30 cellular contexts compared by ENCODE assay signal in genomic region chr1:29800522-29800956, GRCh38.
DNase-seq lines count a peak whose midpoint lies in the region; ATAC-seq, FAIRE-seq and TF ChIP-seq lines count a peak whose summit lies in the region.
"Had no signal": no experiment of that assay in that cellular context is flagged by ENCODE, and none has a peak within 500 bp of the region (broad histone marks: within the 10 kb centered on the region; RNA-seq: fewer than 3 reads in every experiment).

No MANE protein-coding gene starts in this region.

- H3K23me2 ChIP-seq in H1 (ENCODE audit: low read depth, low read length): no peaks in the 10 kb centered on the region

- no peak overlapping the region for H2AFZ ChIP-seq in H1 (ENCODE audit: low read length)
- H2AFZ ChIP-seq: GM23248 had no signal

- peaks cover 51% of the 10 kb centered on the region for H3K27me3 Mint-ChIP-seq in Calu3 (ENCODE audit: unreplicated experiment)
- H3K27me3 Mint-ChIP-seq in activated T-cell treated with anti-CD3 and anti-CD28 coated beads, Interleukin-2, amount 50 U/mL, for 72 hours (ENCODE audit: low read depth): no peaks in the 10 kb centered on the region

- no peak overlapping the region for H2BK12ac ChIP-seq in H1 (ENCODE audit: low read depth, low read length)

- no peak for TF ChIP-seq EP300 in H1 (IDR thresholded peaks at IDR 0.05; ENCODE audit: borderline replicate concordance in 1 of 2, low read depth in 2 of 2, low read length in 2 of 2)

- no TSS peak for BruUV-seq in Calu3 (replicated peaks; lab: Mats Ljungman, UMichigan)

- no peak overlapping the region for H3K18ac ChIP-seq in H1 (ENCODE audit: extremely low read depth, low read length)

- in situ Hi-C loops in G401 (cut with HindIII; ENCODE audit: low sequenced_read_pairs): no loop called here

- H3K9me3 ChIP-seq in H1 (ENCODE audit: insufficient read depth in 2 of 2, low read depth in 1 of 2, low read length in 1 of 2): peaks cover 5% of the 10 kb centered on the region in 2 experiments; a peak in 1 of 4 replicates
- H3K9me3 ChIP-seq: psoas muscle, upper lobe of right lung had no signal

- no peak overlapping the region for H3K4me2 ChIP-seq in H1 (ENCODE audit: insufficient read depth in 1 of 2, low read depth in 2 of 2, low read length in 2 of 2)

- H3K4me1 Mint-ChIP-seq in Calu3 (ENCODE audit: low read depth, unreplicated experiment): no peaks in the 10 kb centered on the region
- no peaks in the 10 kb centered on the region for H3K4me1 Mint-ChIP-seq in activated T-cell treated with anti-CD3 and anti-CD28 coated beads, Interleukin-2, amount 50 U/mL, for 72 hours (ENCODE audit: low read depth)
- H3K4me1 Mint-ChIP-seq: activated T-helper 17 cell treated with anti-CD3 and anti-CD28 coated beads, Interleukin-2, amount 50 U/mL, for 72 hours; CD14-positive monocyte; naive B cell had no signal

- no peak for FAIRE-seq in H1 (lab: Jason Lieb, UNC)
- FAIRE-seq: GM19239, HTR-8/SVneo had no signal

- DNase-seq in Calu3 (peak; percentile 43), NCI-H69 (lab: John Stamatoyannopoulos, UW) (peak; percentile 5), H1 (ENCODE audit: low read depth in 1 of 2, low spot score in 2 of 2) (no peak), mesenteric fat pad (ENCODE audit: low spot score) (peak; percentile 80), G401 (ENCODE audit: low spot score) (no peak), mucosa of gallbladder (ENCODE audit: low spot score) (no peak)
- no peak for DNase-seq in activated T-cell treated with anti-CD3 and anti-CD28 coated beads, Interleukin-2, amount 50 U/mL, for 72 hours
- DNase-seq: activated CD4-positive, alpha-beta memory T cell treated with anti-CD3 and anti-CD28 coated beads for 36 hours; activated CD4-positive, alpha-beta T cell treated with anti-CD3 and anti-CD28 coated beads for 1 hour; activated naive CD4-positive, alpha-beta T cell treated with anti-CD3 and anti-CD28 coated beads, Interleukin-2, amount 50 U/mL, for 16 hours; body of pancreas; cerebellar nuclear complex; DND-41; GM23248; HFFc6; naive B cell; NCI-H1105 treated with DMSO at 0.1 percent for 48 hours; NCI-H1930; NCI-H524 treated with DMSO at 0.1 percent for 48 hours; nucleus accumbens; psoas muscle; SHP77 treated with DMSO at 0.1 percent for 48 hours; T-helper 2 cell; upper lobe of right lung had no signal

- CTCF ChIA-PET in Calu3 (lab: Charles Lee) (no interaction called here), H1 (lab: Charles Lee; ENCODE audit: partially characterized antibody) (no interaction called here)

- no peak overlapping the region for H3K56ac ChIP-seq in H1 (replicated peaks; ENCODE audit: insufficient read length, low read depth, low read length)

- H4K91ac ChIP-seq in H1 (replicated peaks; ENCODE audit: insufficient read length, low read length): no peak overlapping the region

- no peak overlapping the region for H3K4ac ChIP-seq in H1 (replicated peaks; ENCODE audit: insufficient read length, low read depth, low read length)

- no peaks in the 10 kb centered on the region for H3K36me3 Mint-ChIP-seq in Calu3 (ENCODE audit: insufficient read depth, unreplicated experiment)
- no peaks in the 10 kb centered on the region for H3K36me3 Mint-ChIP-seq in activated T-cell treated with anti-CD3 and anti-CD28 coated beads, Interleukin-2, amount 50 U/mL, for 72 hours (ENCODE audit: insufficient read depth in 2 of 2)
- H3K36me3 Mint-ChIP-seq: activated CD4-positive, alpha-beta memory T cell treated with anti-CD3 and anti-CD28 coated beads for 36 hours; CD14-positive monocyte; mesothelial cell of epicardium had no signal

- no peak overlapping the region for H2BK5ac ChIP-seq in H1 (ENCODE audit: low read depth, low read length)

- H3K27ac ChIP-seq in H1 (ENCODE audit: low read depth, low read length): no peak overlapping the region
- H3K27ac ChIP-seq: body of pancreas, GM23248, left lung, psoas muscle, upper lobe of right lung had no signal

- no peak overlapping the region for H3K4me3 Mint-ChIP-seq in Calu3 (ENCODE audit: low read depth, unreplicated experiment)
- H3K4me3 Mint-ChIP-seq in activated T-cell treated with anti-CD3 and anti-CD28 coated beads, Interleukin-2, amount 50 U/mL, for 72 hours: no peak overlapping the region
- H3K4me3 Mint-ChIP-seq: activated CD4-positive, alpha-beta memory T cell treated with anti-CD3 and anti-CD28 coated beads for 36 hours; activated T-helper 17 cell treated with anti-CD3 and anti-CD28 coated beads, Interleukin-2, amount 50 U/mL, for 72 hours; CD14-positive monocyte; HFFc6; mesothelial cell of epicardium; naive B cell had no signal

- no peak overlapping the region for H3K23ac ChIP-seq in H1 (ENCODE audit: insufficient read length)

- H3K79me2 ChIP-seq in H1 (ENCODE audit: control insufficient read depth in 1 of 2, insufficient read depth in 2 of 2, low read length in 2 of 2): no peaks in the 10 kb centered on the region

- no peak for TF ChIP-seq POLR2A in H1 (IDR thresholded peaks at IDR 0.05; ENCODE audit: control extremely low read depth in 1 of 2, low read depth in 2 of 2, low read length in 2 of 2)

- H4K8ac ChIP-seq in H1 (ENCODE audit: extremely low read depth, insufficient read depth, low read length): no peak overlapping the region

- TF ChIP-seq CTCF in Calu3 (IDR thresholded peaks at IDR 0.05; ENCODE audit: unreplicated experiment) (no peak), H1 (IDR thresholded peaks at IDR 0.05; ENCODE audit: control extremely low read depth in 1 of 3, insufficient read depth in 1 of 3, low read depth in 1 of 3, low read length in 3 of 3) (no peak)

- peaks cover 2% of the 10 kb centered on the region for H3K9me3 Mint-ChIP-seq in Calu3 (ENCODE audit: low read depth, unreplicated experiment)
- H3K9me3 Mint-ChIP-seq in activated T-cell treated with anti-CD3 and anti-CD28 coated beads, Interleukin-2, amount 50 U/mL, for 72 hours: peaks cover 0 to under 1% of the 10 kb centered on the region in 2 donors
- H3K9me3 Mint-ChIP-seq: activated T-helper 17 cell treated with anti-CD3 and anti-CD28 coated beads, Interleukin-2, amount 50 U/mL, for 72 hours had no signal

- no peak overlapping the region for H3K27ac Mint-ChIP-seq in Calu3 (ENCODE audit: unreplicated experiment)
- no peak overlapping the region for H3K27ac Mint-ChIP-seq in activated T-cell treated with anti-CD3 and anti-CD28 coated beads, Interleukin-2, amount 50 U/mL, for 72 hours
- H3K27ac Mint-ChIP-seq: activated CD4-positive, alpha-beta memory T cell treated with anti-CD3 and anti-CD28 coated beads for 36 hours; activated T-helper 17 cell treated with anti-CD3 and anti-CD28 coated beads, Interleukin-2, amount 50 U/mL, for 72 hours; CD14-positive monocyte; HFFc6; mesothelial cell of epicardium had no signal

- no peak for TF ChIP-seq RAD21 in H1 (IDR thresholded peaks at IDR 0.05 in 1 of 2, conservative IDR thresholded peaks at IDR 0.05 in 1 of 2; ENCODE audit: low read depth in 2 of 2, low read length in 2 of 2)

- WGBS in H1 (ENCODE audit: extremely low coverage in 1 of 2, insufficient coverage in 1 of 2, insufficient read length in 1 of 2, insufficient replicate concordance in 2 of 2, low coverage in 1 of 2, low lambda C conversion rate in 2 of 2, missing lambda C conversion rate in 1 of 2), 2 experiments: 92% methylated on average over 6 of the region's 6 CpGs; no CpG with 5 or more reads in 1 of the 2 experiments

- H3K36me3 ChIP-seq in H1 (ENCODE audit: control insufficient read depth in 2 of 4, insufficient read depth in 4 of 4, low read length in 3 of 4): no peaks in the 10 kb centered on the region
- H3K36me3 ChIP-seq: left lung, upper lobe of right lung had no signal

- no peak overlapping the region for H3K4me3 ChIP-seq in H1 (ENCODE audit: extremely low read depth in 1 of 4, insufficient read depth in 2 of 4, low read depth in 3 of 4, low read length in 4 of 4)
- H3K4me3 ChIP-seq: body of pancreas, GM23248, left lung, psoas muscle, upper lobe of right lung had no signal

- no peak overlapping the region for H2AK5ac ChIP-seq in H1 (ENCODE audit: low read depth, low read length)

- no peaks in the 10 kb centered on the region for H3K79me1 ChIP-seq in H1 (ENCODE audit: low read depth, low read length)

- peaks cover 0 to 3% (median 0%) of the 10 kb centered on the region in 4 experiments; a peak in 1 of 7 replicates for H3K4me1 ChIP-seq in H1 (replicated peaks in 1 of 4; ENCODE audit: control insufficient read depth in 3 of 4, insufficient read depth in 4 of 4, low read length in 3 of 4)
- H3K4me1 ChIP-seq: body of pancreas, left lung, psoas muscle, upper lobe of right lung had no signal

- no peaks in the 10 kb centered on the region for H4K20me1 ChIP-seq in H1 (replicated peaks in 1 of 2; ENCODE audit: control insufficient read depth in 1 of 2, insufficient read depth in 2 of 2, low read length in 2 of 2)

- H3K9ac ChIP-seq in H1 (replicated peaks in 1 of 4; ENCODE audit: extremely low read depth in 1 of 4, low read depth in 3 of 4, low read length in 3 of 4): no peak overlapping the region
- H3K9ac ChIP-seq: GM23248 had no signal

- intact Hi-C loops in Calu3 (cut with micrococcal nuclease; ENCODE audit: unreplicated experiment): no loop called here

- no peak overlapping the region for H2BK15ac ChIP-seq in H1 (ENCODE audit: low read length)

- POLR2A ChIA-PET in H1 (lab: Charles Lee; ENCODE audit: partially characterized antibody): no interaction called here

- H4K5ac ChIP-seq in H1 (ENCODE audit: insufficient read length, low read depth, low read length): no peak overlapping the region

- ATAC-seq in activated T-cell treated with anti-CD3 and anti-CD28 coated beads, Interleukin-2, amount 50 U/mL, for 72 hours (replicated peaks in 1 of 2): no peak
- ATAC-seq: activated T-helper 17 cell treated with anti-CD3 and anti-CD28 coated beads, Interleukin-2, amount 50 U/mL, for 72 hours; body of pancreas; left lung; psoas muscle; upper lobe of right lung had no signal

- 0 out of 2 replicates have a peak overlapping the region, but pooled peaks have one; percentile 48 for H2BK20ac ChIP-seq in H1 (ENCODE audit: low read length)

- no peaks in the 10 kb centered on the region for H3K27me3 ChIP-seq in H1 (replicated peaks in 1 of 4; ENCODE audit: control insufficient read depth in 3 of 4, extremely low read depth in 1 of 4, insufficient read depth in 3 of 4, low read length in 3 of 4)
- H3K27me3 ChIP-seq: body of pancreas had no signal

- no peak overlapping the region for H2BK120ac ChIP-seq in H1 (replicated peaks; ENCODE audit: low read depth, low read length)

- H3K14ac ChIP-seq in H1 (ENCODE audit: insufficient read length): no peak overlapping the region

TF ChIP-seq in H1, 55 proteins besides CTCF, POLR2A, EP300 and RAD21 (continues in another document):
- TF ChIP-seq SIX5 (IDR thresholded peaks at IDR 0.05; ENCODE audit: low read depth, low read length) (no peak), SIRT6 (IDR thresholded peaks at IDR 0.05; ENCODE audit: low read length) (no peak), RNF2 (IDR thresholded peaks at IDR 0.05; ENCODE audit: borderline replicate concordance, low read depth, low read length, missing control alignments, poor library complexity, severe bottlenecking) (no peak), JUND (IDR thresholded peaks at IDR 0.05; ENCODE audit: low read length) (no peak), CEBPB (IDR thresholded peaks at IDR 0.05; ENCODE audit: low read depth, low read length) (no peak), TAF1 (IDR thresholded peaks at IDR 0.05; ENCODE audit: low read depth, low read length) (no peak), KDM1A (IDR thresholded peaks at IDR 0.05; ENCODE audit: borderline replicate concordance, low read length) (no peak), PHF8 (conservative IDR thresholded peaks at IDR 0.05; ENCODE audit: low read depth, low read length) (no peak)

Comparison
In these comparisons a context has a peak if more than half of its experiments do, and no peak if none do; other contexts are left out.
1. DNase-seq: peak in Calu3 (single experiment), NCI-H69 (single experiment) and mesenteric fat pad (single experiment); none in H1 (0 of 2), G401 (single experiment), activated T-cell treated with anti-CD3 and anti-CD28 coated beads, Interleukin-2, amount 50 U/mL, for 72 hours (0 of 2) and mucosa of gallbladder (single experiment).